9 cellular contexts compared by ENCODE assay signal in genomic region chr12:55705802-55706402, GRCh38. TPM values are rescaled to one million over a fixed set of nuclear protein-coding genes. Genes with fewer than 3 reads are reported as not detected.
A peak's percentile ranks its signal among the peaks of the same experiment; 100 is the strongest.
DNase-seq lines count a peak whose midpoint lies in the region; ATAC-seq and TF ChIP-seq lines count a peak whose summit lies in the region.
"Had no signal": no experiment of that assay in that cellular context is flagged by ENCODE, and none has a peak within 500 bp of the region (broad histone marks: within the 10 kb centered on the region; RNA-seq: fewer than 3 reads in every experiment).

No MANE protein-coding gene starts in this region.

- peak overlapping the region; percentile 84; the same call in 1 of the 2 replicates for H3K9ac ChIP-seq in iPS-20b (ENCODE audit: low read depth, low read length)

- H3K36me3 Mint-ChIP-seq in activated T-cell treated with anti-CD3 and anti-CD28 coated beads, Interleukin-2, amount 50 U/mL, for 72 hours (ENCODE audit: insufficient read depth in 2 of 2): no peaks in the 10 kb centered on the region
- no peaks in the 10 kb centered on the region for H3K36me3 Mint-ChIP-seq in type B pancreatic cell

- H3K27me3 ChIP-seq in iPS-20b (ENCODE audit: insufficient read depth, low read length): peaks cover 23% of the 10 kb centered on the region
- H3K27me3 ChIP-seq: pancreas had no signal

- peaks cover 26% of the 10 kb centered on the region for H3K4me1 ChIP-seq in iPS-20b (ENCODE audit: insufficient read depth, low read length)

- no peak overlapping the region for H3K27ac Mint-ChIP-seq in activated T-cell treated with anti-CD3 and anti-CD28 coated beads, Interleukin-2, amount 50 U/mL, for 72 hours
- H3K27ac Mint-ChIP-seq in type B pancreatic cell: no peak overlapping the region

- TF ChIP-seq CTCF in type B pancreatic cell (conservative IDR thresholded peaks at IDR 0.05): peak; percentile 55

- no peaks in the 10 kb centered on the region for H3K9me3 ChIP-seq in iPS-20b (ENCODE audit: insufficient read depth, low read depth, low read length)
- H3K9me3 ChIP-seq: pancreas had no signal

- H3K27me3 Mint-ChIP-seq in activated T-cell treated with anti-CD3 and anti-CD28 coated beads, Interleukin-2, amount 50 U/mL, for 72 hours (ENCODE audit: low read depth): peaks cover 32% of the 10 kb centered on the region
- peaks cover 67% of the 10 kb centered on the region for H3K27me3 Mint-ChIP-seq in type B pancreatic cell

- H3K36me3 ChIP-seq in iPS-20b (ENCODE audit: insufficient read depth, low read depth, low read length): peaks cover 3% of the 10 kb centered on the region
- H3K36me3 ChIP-seq: pancreas had no signal

- peaks cover 18% of the 10 kb centered on the region for H3K4me1 Mint-ChIP-seq in activated T-cell treated with anti-CD3 and anti-CD28 coated beads, Interleukin-2, amount 50 U/mL, for 72 hours (ENCODE audit: low read depth)
- peaks cover 20% of the 10 kb centered on the region for H3K4me1 Mint-ChIP-seq in type B pancreatic cell (ENCODE audit: unreplicated experiment)

- peak in 1 of 2 donors; percentile 28 for DNase-seq in activated T-cell treated with anti-CD3 and anti-CD28 coated beads, Interleukin-2, amount 50 U/mL, for 72 hours
- DNase-seq in activated T-cell treated with anti-CD3 and anti-CD28 coated beads for 4 hours (no peak), UCSD-AML1 (lab: John Stamatoyannopoulos, UW; ENCODE audit: unreplicated experiment) (peak; percentile 23), type B pancreatic cell (ENCODE audit: extremely low spot score, unreplicated experiment) (no peak), NCI-H1930 (lab: John Stamatoyannopoulos, UW) (no peak)
- DNase-seq: pancreas had no signal

- no peaks in the 10 kb centered on the region for H3K9me3 Mint-ChIP-seq in activated T-cell treated with anti-CD3 and anti-CD28 coated beads, Interleukin-2, amount 50 U/mL, for 72 hours
- no peaks in the 10 kb centered on the region for H3K9me3 Mint-ChIP-seq in type B pancreatic cell

- H3K4me3 ChIP-seq in iPS-20b (ENCODE audit: low read length): peak overlapping the region; percentile 80

- peak; percentile 29 to 45 for ATAC-seq in activated T-cell treated with anti-CD3 and anti-CD28 coated beads, Interleukin-2, amount 50 U/mL, for 72 hours (replicated peaks in 1 of 2)
- ATAC-seq in HG03097 (IDR thresholded peaks at IDR 0.05; ENCODE audit: low FRiP score, unreplicated experiment) (no peak), HG02870 (IDR thresholded peaks at IDR 0.05; ENCODE audit: unreplicated experiment) (no peak)

- no peak overlapping the region for H3K27ac ChIP-seq in iPS-20b (ENCODE audit: low read length)
- H3K27ac ChIP-seq: pancreas had no signal

- peak overlapping the region in 1 of 2 donors; percentile 4 for H3K4me3 Mint-ChIP-seq in activated T-cell treated with anti-CD3 and anti-CD28 coated beads, Interleukin-2, amount 50 U/mL, for 72 hours
- peak overlapping the region; percentile 87 for H3K4me3 Mint-ChIP-seq in type B pancreatic cell

RNA-seq across cellular contexts. Expression of gene ITGA7, which starts 1.8 kb away (rescaled TPM):
- 1 to 10 TPM; 6.6 to 8.9 TPM for total RNA-seq in activated T-cell treated with anti-CD3 and anti-CD28 coated beads, Interleukin-2, amount 50 U/mL, for 72 hours
- total RNA-seq in type B pancreatic cell (ENCODE audit: low replicate concordance): 10.4 and 39.2 TPM in 2 replicates

RNA-seq across cellular contexts. Expression of gene BLOC1S1, which starts 9.9 kb away (rescaled TPM):
- 100 to 1,000 TPM; 116 to 121 TPM for total RNA-seq in activated T-cell treated with anti-CD3 and anti-CD28 coated beads, Interleukin-2, amount 50 U/mL, for 72 hours
- 89.9 and 98.6 TPM in 2 replicates for total RNA-seq in type B pancreatic cell (ENCODE audit: low replicate concordance)

RNA-seq across cellular contexts. Expression of gene RDH5, which starts 14.3 kb away (rescaled TPM):
- 1 to 10 TPM; 7.3 to 9.3 TPM for total RNA-seq in activated T-cell treated with anti-CD3 and anti-CD28 coated beads, Interleukin-2, amount 50 U/mL, for 72 hours
- total RNA-seq in type B pancreatic cell (ENCODE audit: low replicate concordance): 7.4 and 14.1 TPM in 2 replicates

RNA-seq across cellular contexts. Expression of gene CD63, which starts 22.9 kb away (rescaled TPM):
- 100 to 1,000 TPM; 122 to 154 TPM for total RNA-seq in activated T-cell treated with anti-CD3 and anti-CD28 coated beads, Interleukin-2, amount 50 U/mL, for 72 hours
- total RNA-seq in type B pancreatic cell (ENCODE audit: low replicate concordance): 525 and 567 TPM in 2 replicates

RNA-seq across cellular contexts. Expression of gene GDF11, which starts 37.0 kb away (rescaled TPM):
- 1 to 10 TPM; 3.4 to 4.8 TPM for total RNA-seq in activated T-cell treated with anti-CD3 and anti-CD28 coated beads, Interleukin-2, amount 50 U/mL, for 72 hours
- total RNA-seq in type B pancreatic cell (ENCODE audit: low replicate concordance): 11.8 and 40.1 TPM in 2 replicates

Comparison
In these comparisons a context has a peak if more than half of its experiments do, and no peak if none do; other contexts are left out.
1. ATAC-seq: peak in activated T-cell treated with anti-CD3 and anti-CD28 coated beads, Interleukin-2, amount 50 U/mL, for 72 hours (2 of 2); none in HG03097 (single experiment) and HG02870 (single experiment).